1 cellular context compared by ENCODE assay signal in genomic region chr14:49250517-49250916, GRCh38.
TF ChIP-seq lines count a peak whose summit lies in the region.

No MANE protein-coding gene starts in this region.

TF ChIP-seq in IMR-90, 13 proteins besides CTCF, POLR2A, EP300 and RAD21 (continued from another document):
- TF ChIP-seq, protein P1, sequence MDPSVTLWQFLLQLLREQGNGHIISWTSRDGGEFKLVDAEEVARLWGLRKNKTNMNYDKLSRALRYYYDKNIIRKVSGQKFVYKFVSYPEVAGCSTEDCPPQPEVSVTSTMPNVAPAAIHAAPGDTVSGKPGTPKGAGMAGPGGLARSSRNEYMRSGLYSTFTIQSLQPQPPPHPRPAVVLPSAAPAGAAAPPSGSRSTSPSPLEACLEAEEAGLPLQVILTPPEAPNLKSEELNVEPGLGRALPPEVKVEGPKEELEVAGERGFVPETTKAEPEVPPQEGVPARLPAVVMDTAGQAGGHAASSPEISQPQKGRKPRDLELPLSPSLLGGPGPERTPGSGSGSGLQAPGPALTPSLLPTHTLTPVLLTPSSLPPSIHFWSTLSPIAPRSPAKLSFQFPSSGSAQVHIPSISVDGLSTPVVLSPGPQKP (IDR thresholded peaks at IDR 0.05; ENCODE audit: borderline replicate concordance, low read depth, low read length): no peak
- TF ChIP-seq CEBPB (IDR thresholded peaks at IDR 0.05; ENCODE audit: low read depth, low read length) (no peak), RCOR1 (IDR thresholded peaks at IDR 0.05; ENCODE audit: insufficient replicate concordance, low read length) (no peak), MAFK (IDR thresholded peaks at IDR 0.05; ENCODE audit: low read depth, low read length) (no peak), SMC3 (IDR thresholded peaks at IDR 0.05; ENCODE audit: low read depth, low read length) (no peak)
